24 cellular contexts compared by ENCODE assay signal in the genomic region with DNA sequence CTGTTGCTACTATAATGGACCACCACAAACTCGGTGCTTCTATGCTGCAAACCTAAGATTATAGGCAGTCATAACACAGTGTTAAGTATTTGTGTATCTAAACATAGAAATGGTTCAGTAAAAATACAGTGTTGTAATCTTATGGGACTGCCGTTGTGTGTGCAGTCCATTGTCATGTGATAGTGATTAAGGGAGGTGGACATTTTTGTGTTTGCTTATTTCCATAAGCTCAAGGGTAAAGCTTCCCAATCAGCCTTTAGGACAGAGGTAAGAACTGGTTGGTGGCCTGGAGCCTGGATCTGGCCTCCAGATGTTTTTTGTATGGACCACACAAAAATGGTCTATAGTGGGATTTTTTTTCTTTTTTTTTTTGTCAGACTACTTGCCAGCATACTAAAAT.
"Had no signal": no experiment of that assay in that cellular context is flagged by ENCODE, and none has a peak within 500 bp of the region (broad histone marks: within the 10 kb centered on the region; RNA-seq: fewer than 3 reads in every experiment).

No MANE protein-coding gene starts in this region.

- H3K27ac Mint-ChIP-seq: endodermal cell; naive thymus-derived CD8-positive, alpha-beta T cell; stimulated activated memory B cell treated with anti-CD40 and anti-IgM and Interleukin-4, amounts not matched to agents 10 μg/mL and 1 μg/mL and 100 μg/mL, for 72 hours; stimulated activated naive CD8-positive, alpha-beta T cell treated with anti-CD3 and anti-CD28 coated beads, Interleukin-15, amount 100 ng/mL, for 72 hours; type B pancreatic cell had no signal

- DNase-seq: caudate nucleus; colonic mucosa; effector CD4-positive, alpha-beta T cell; endodermal cell; erythroblast; foreskin keratinocyte; kidney; left cardiac atrium; left ventricle myocardium superior; mesendoderm; naive thymus-derived CD8-positive, alpha-beta T cell; spleen; stimulated activated CD4-positive, alpha-beta T cell treated with anti-CD3 and anti-CD28 coated beads, Interleukin-15, amount 100 ng/mL, for 24 hours; stimulated activated CD4-positive, alpha-beta T cell treated with anti-CD3 and anti-CD28 coated beads, Interleukin-1b, Interleukin-23, amount 100 ng/mL, for 48 hours; stimulated activated CD4-positive, alpha-beta T cell treated with anti-CD3 and anti-CD28 coated beads, Interleukin-4, amount 100 ng/mL, for 24 hours; stimulated activated naive CD8-positive, alpha-beta T cell treated with anti-CD3 and anti-CD28 coated beads, Interleukin-15, amount 100 ng/mL, for 72 hours; substantia nigra had no signal

- H3K9ac ChIP-seq: parathyroid adenoma had no signal

- ATAC-seq: foreskin keratinocyte; naive thymus-derived CD8-positive, alpha-beta T cell; stimulated activated memory B cell treated with anti-CD40 and anti-IgM and Interleukin-4, amounts not matched to agents 10 μg/mL and 1 μg/mL and 100 μg/mL, for 72 hours; stimulated activated naive CD8-positive, alpha-beta T cell treated with anti-CD3 and anti-CD28 coated beads, Interleukin-15, amount 100 ng/mL, for 72 hours had no signal

- H3K27me3 Mint-ChIP-seq: naive thymus-derived CD8-positive, alpha-beta T cell; stimulated activated memory B cell treated with anti-CD40 and anti-IgM and Interleukin-4, amounts not matched to agents 10 μg/mL and 1 μg/mL and 100 μg/mL, for 72 hours; stimulated activated naive CD8-positive, alpha-beta T cell treated with anti-CD3 and anti-CD28 coated beads, Interleukin-15, amount 100 ng/mL, for 72 hours; type B pancreatic cell had no signal

- H3K27ac ChIP-seq: colonic mucosa, foreskin keratinocyte, parathyroid adenoma, prostate gland, spleen, thoracic aorta had no signal

- H3K27me3 ChIP-seq: colonic mucosa, foreskin keratinocyte, spleen had no signal

- H3K9me3 ChIP-seq: colonic mucosa, prostate gland, thoracic aorta had no signal

- H3K4me1 Mint-ChIP-seq: neural crest cell; stimulated activated memory B cell treated with anti-CD40 and anti-IgM and Interleukin-4, amounts not matched to agents 10 μg/mL and 1 μg/mL and 100 μg/mL, for 72 hours had no signal

- H3K4me1 ChIP-seq: colonic mucosa, foreskin keratinocyte had no signal

- H3K36me3 ChIP-seq: colonic mucosa, prostate gland, thoracic aorta had no signal

- H3K4me3 Mint-ChIP-seq: endodermal cell; naive thymus-derived CD8-positive, alpha-beta T cell; neural crest cell; stimulated activated memory B cell treated with anti-CD40 and anti-IgM and Interleukin-4, amounts not matched to agents 10 μg/mL and 1 μg/mL and 100 μg/mL, for 72 hours; stimulated activated naive CD8-positive, alpha-beta T cell treated with anti-CD3 and anti-CD28 coated beads, Interleukin-15, amount 100 ng/mL, for 72 hours; type B pancreatic cell had no signal

- H3K4me3 ChIP-seq: colonic mucosa, lung, prostate gland, spleen, thoracic aorta had no signal

- H2AFZ ChIP-seq: parathyroid adenoma had no signal

- H3K9me3 Mint-ChIP-seq: endodermal cell, neural crest cell, type B pancreatic cell had no signal
